In the genomic region with DNA sequence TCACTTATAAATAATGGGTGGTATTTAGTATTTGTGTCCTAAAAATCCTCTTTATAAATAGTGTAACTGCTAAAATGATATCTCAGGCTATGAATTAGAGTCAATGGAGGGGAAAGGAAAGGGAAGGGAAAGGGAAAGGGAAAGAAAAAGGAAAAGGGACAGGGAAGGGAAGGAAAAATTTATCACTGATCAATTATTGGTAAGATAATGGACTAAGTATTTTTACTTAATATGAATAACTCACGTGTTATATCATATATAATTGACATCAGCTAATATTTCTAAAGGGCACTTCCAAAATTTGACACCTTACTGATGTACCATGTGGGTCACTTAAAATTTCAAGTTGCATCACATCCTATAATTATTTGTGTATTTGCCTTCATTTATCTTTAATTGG, we compare ENCODE assay signal across 9 cellular contexts.
"Had no signal": no experiment of that assay in that cellular context is flagged by ENCODE, and none has a peak within 500 bp of the region (broad histone marks: within the 10 kb centered on the region; RNA-seq: fewer than 3 reads in every experiment).

No MANE protein-coding gene starts in this region.

- FAIRE-seq: K562 had no signal

- H3K36me3 ChIP-seq: HAP-1 had no signal

- H2AFZ ChIP-seq: GM23248 had no signal

- DNase-seq: GM23248, GOT3, H7, HFFc6, IMR-90, KG1 had no signal

- H3K4me3 Mint-ChIP-seq: HFFc6 had no signal

- H3K9me3 ChIP-seq: HAP-1 had no signal

- H3K4me1 ChIP-seq: HAP-1 had no signal

- H3K27ac Mint-ChIP-seq: HFFc6 had no signal

- H3K9ac ChIP-seq: GM23248 had no signal

- H3K4me3 ChIP-seq: GM23248, HAP-1, K562 had no signal

- H3K27ac ChIP-seq: GM23248, HL-60 had no signal
